ENCODE assay signal across 26 cellular contexts in the genomic region with DNA sequence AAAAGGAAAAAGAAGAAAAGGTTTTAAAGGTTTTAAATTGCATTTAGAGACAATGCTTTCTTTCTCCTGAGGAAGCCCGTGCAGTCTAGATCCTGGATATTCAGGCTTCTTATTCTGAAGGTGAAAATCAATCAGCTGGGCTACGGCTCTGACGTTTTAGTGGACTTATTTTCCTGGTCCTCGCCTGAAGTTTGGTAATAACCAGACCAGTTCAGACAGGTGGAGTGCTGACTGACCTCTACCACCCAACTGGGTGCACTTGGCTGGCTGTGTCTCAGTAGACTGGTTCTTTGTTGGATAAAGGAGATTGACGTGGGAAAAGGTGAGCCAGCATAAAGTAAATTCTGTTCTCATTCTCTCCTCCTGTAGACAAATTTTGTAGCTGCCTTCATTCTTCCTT.
"Had no signal": no experiment of that assay in that cellular context is flagged by ENCODE, and none has a peak within 500 bp of the region (broad histone marks: within the 10 kb centered on the region; RNA-seq: fewer than 3 reads in every experiment).

No MANE protein-coding gene starts in this region.

- H3K9me3 Mint-ChIP-seq: activated T-cell treated with anti-CD3 and anti-CD28 coated beads, Interleukin-2, amount 50 U/mL, for 4 hours; activated T-helper 2 cell treated with anti-CD3 and anti-CD28 coated beads, Interferon-gamma antibody, Interleukin-2, Interleukin-4, amounts not matched to agents 10 μg/mL and 5 μg/mL and 100 μg/mL, durations not matched to agents 14 hours and 24 hours and 36 hours; natural killer cell; T-helper 1 cell treated with Interleukin-12 subunit alpha and Interleukin-12 subunit beta and Interleukin-4 antibody, amounts not matched to agents 30 μg/mL and 1 μg/mL, for 36 hours had no signal

- H3K9me3 ChIP-seq: adrenal gland, ascending aorta, breast epithelium, gastroesophageal sphincter, thoracic aorta, upper lobe of left lung had no signal

- H3K36me3 Mint-ChIP-seq: activated naive CD8-positive, alpha-beta T cell; natural killer cell had no signal

- H3K36me3 ChIP-seq: adrenal gland, ascending aorta, breast epithelium, gastroesophageal sphincter, thoracic aorta, upper lobe of left lung had no signal

- H3K27ac ChIP-seq: adrenal gland, ascending aorta, breast epithelium, coronary artery, thoracic aorta, upper lobe of left lung had no signal

- H3K27me3 Mint-ChIP-seq: activated naive CD8-positive, alpha-beta T cell had no signal

- FAIRE-seq: islet of Langerhans had no signal

- H3K4me1 ChIP-seq: ascending aorta, breast epithelium had no signal

- DNase-seq: activated CD4-positive, alpha-beta T cell treated with anti-CD3 and anti-CD28 coated beads for 4 hours; activated CD4-positive, alpha-beta T cell treated with anti-CD3 and anti-CD28 coated beads, Interleukin-2, amount 50 U/mL, for 48 hours; activated CD4-positive, CD25-positive, alpha-beta regulatory T cell; activated CD8-positive, alpha-beta memory T cell treated with anti-CD3 and anti-CD28 coated beads, Interleukin-2, amount 50 U/mL, for 48 hours; activated naive CD4-positive, alpha-beta T cell; activated T-cell treated with anti-CD3 and anti-CD28 coated beads, Interleukin-2, amount 50 U/mL, for 4 hours; cerebellar nuclear complex; endodermal cell; head of caudate nucleus; mammary epithelial cell; midbrain; natural killer cell; stimulated activated CD4-positive, alpha-beta T cell treated with anti-CD3 and anti-CD28 coated beads, Interleukin-1b, Interleukin-23, amount 100 ng/mL, for 48 hours; T1000; upper lobe of left lung had no signal

- H3K4me3 Mint-ChIP-seq: activated naive CD8-positive, alpha-beta T cell; activated T-cell treated with anti-CD3 and anti-CD28 coated beads, Interleukin-2, amount 50 U/mL, for 4 hours; endodermal cell; natural killer cell; T-helper 1 cell treated with Interleukin-12 subunit alpha and Interleukin-12 subunit beta and Interleukin-4 antibody, amounts not matched to agents 30 μg/mL and 1 μg/mL, for 36 hours had no signal

- H3K27me3 ChIP-seq: adrenal gland, ascending aorta, breast epithelium, gastroesophageal sphincter, upper lobe of left lung had no signal

- ATAC-seq: activated T-cell treated with anti-CD3 and anti-CD28 coated beads, Interleukin-2, amount 50 U/mL, for 4 hours; left lobe of liver; natural killer cell had no signal

- H3K4me3 ChIP-seq: adrenal gland, ascending aorta, breast epithelium, coronary artery, gastroesophageal sphincter, thoracic aorta, upper lobe of left lung had no signal

- H3K27ac Mint-ChIP-seq: activated naive CD8-positive, alpha-beta T cell; activated T-helper 2 cell treated with anti-CD3 and anti-CD28 coated beads, Interferon-gamma antibody, Interleukin-2, Interleukin-4, amounts not matched to agents 10 μg/mL and 5 μg/mL and 100 μg/mL, durations not matched to agents 14 hours and 24 hours and 36 hours; endodermal cell; natural killer cell; T-helper 1 cell treated with Interleukin-12 subunit alpha and Interleukin-12 subunit beta and Interleukin-4 antibody, amounts not matched to agents 30 μg/mL and 1 μg/mL, for 36 hours had no signal

- H3K4me1 Mint-ChIP-seq: endodermal cell had no signal
